In genomic region chr20:50309764-50310672, GRCh38 we compare ENCODE assay signal across 1 cellular context.
TF ChIP-seq lines count a peak whose summit lies in the region.

No MANE protein-coding gene starts in this region.

TF ChIP-seq in A549, 52 proteins besides CTCF, POLR2A, EP300 and RAD21 (continued from another document):
- no peak for TF ChIP-seq CHD2 (IDR thresholded peaks at IDR 0.05; ENCODE audit: low read length, partially characterized antibody)
- peak; percentile 52; the same call in 1 of the 2 replicates for TF ChIP-seq HDAC2 (IDR thresholded peaks at IDR 0.05)
- TF ChIP-seq FOSB (CRISPR knock-in tag; IDR thresholded peaks at IDR 0.05), result peak; percentile 9; the same call in 1 of the 2 replicates
- no peak for TF ChIP-seq PHF8 (IDR thresholded peaks at IDR 0.05; ENCODE audit: borderline replicate concordance, low read depth)
- TF ChIP-seq ELK1 (IDR thresholded peaks at IDR 0.05; ENCODE audit: low read depth, low read length), result no peak
- TF ChIP-seq RNF2 (IDR thresholded peaks at IDR 0.05; ENCODE audit: borderline replicate concordance, low read depth), result no peak
- TF ChIP-seq POLR2AphosphoS2 (conservative IDR thresholded peaks at IDR 0.05; ENCODE audit: low read length), result no peak
- no peak for TF ChIP-seq KDM5A (IDR thresholded peaks at IDR 0.05)
- no peak for TF ChIP-seq HES2 (IDR thresholded peaks at IDR 0.05)
- TF ChIP-seq ZNF302 (CRISPR knock-in tag; IDR thresholded peaks at IDR 0.05), result no peak
- TF ChIP-seq MAX (IDR thresholded peaks at IDR 0.05), result no peak
- no peak; the same call in 1 of the 2 replicates for TF ChIP-seq HEYL (CRISPR knock-in tag; IDR thresholded peaks at IDR 0.05)
- no peak; the same call in 1 of the 2 replicates for TF ChIP-seq HOXA7 (CRISPR knock-in tag; IDR thresholded peaks at IDR 0.05)
- TF ChIP-seq HOXB13 (CRISPR knock-in tag; IDR thresholded peaks at IDR 0.05; ENCODE audit: low read depth), result no peak
- TF ChIP-seq CBX8 (IDR thresholded peaks at IDR 0.05), result no peak
- TF ChIP-seq ZC3H11A (IDR thresholded peaks at IDR 0.05), result no peak
- TF ChIP-seq GATA3 (IDR thresholded peaks at IDR 0.05; ENCODE audit: borderline replicate concordance), result no peak
- TF ChIP-seq SMC3 (IDR thresholded peaks at IDR 0.05), result no peak
- no peak for TF ChIP-seq NFE2L2 (conservative IDR thresholded peaks at IDR 0.05; ENCODE audit: low read length)
- TF ChIP-seq RARB (CRISPR knock-in tag; IDR thresholded peaks at IDR 0.05), result peak; percentile 72
- no peak for TF ChIP-seq CEBPB (IDR thresholded peaks at IDR 0.05)
- no peak for TF ChIP-seq TP53 (CRISPR knock-in tag; IDR thresholded peaks at IDR 0.05)
- TF ChIP-seq FOXS1 (CRISPR knock-in tag; IDR thresholded peaks at IDR 0.05), result no peak
- TF ChIP-seq NPAS2 (CRISPR knock-in tag; IDR thresholded peaks at IDR 0.05; ENCODE audit: borderline replicate concordance), result no peak
- TF ChIP-seq CBX2 (IDR thresholded peaks at IDR 0.05; ENCODE audit: borderline replicate concordance, low read depth), result no peak
- TF ChIP-seq RCOR1 (IDR thresholded peaks at IDR 0.05; ENCODE audit: low read depth, low read length), result no peak
- TF ChIP-seq E2F6 (IDR thresholded peaks at IDR 0.05; ENCODE audit: borderline replicate concordance, low read depth), result no peak
- TF ChIP-seq ATOH8 (CRISPR knock-in tag; IDR thresholded peaks at IDR 0.05; ENCODE audit: low read depth), result peak; percentile 53; the same call in 1 of the 2 replicates
- peak; percentile 53; the same call in 1 of the 2 replicates for TF ChIP-seq HOXB5 (CRISPR knock-in tag; IDR thresholded peaks at IDR 0.05)
- TF ChIP-seq KDM1A (IDR thresholded peaks at IDR 0.05; ENCODE audit: low read depth), result 0 out of 2 replicates have a peak, but pooled peaks have one; percentile 70
- no peak for TF ChIP-seq MAFK (IDR thresholded peaks at IDR 0.05; ENCODE audit: partially characterized antibody)
- no peak for TF ChIP-seq MAZ (IDR thresholded peaks at IDR 0.05; ENCODE audit: borderline replicate concordance, low read depth, low read length)
- no peak for TF ChIP-seq BCL3 (IDR thresholded peaks at IDR 0.05)
- no peak for TF ChIP-seq JUN (IDR thresholded peaks at IDR 0.05)
- no peak for TF ChIP-seq HMGXB4 (CRISPR knock-in tag; IDR thresholded peaks at IDR 0.05; ENCODE audit: borderline replicate concordance)
- no peak for TF ChIP-seq PBX3 (IDR thresholded peaks at IDR 0.05)
- no peak for TF ChIP-seq NR3C1 (IDR thresholded peaks at IDR 0.05)
- TF ChIP-seq REST (IDR thresholded peaks at IDR 0.05), result no peak
- TF ChIP-seq EHF (CRISPR knock-in tag; IDR thresholded peaks at IDR 0.05), result no peak
- no peak for TF ChIP-seq CHD4 (IDR thresholded peaks at IDR 0.05; ENCODE audit: borderline replicate concordance)
- no peak for TF ChIP-seq FOSL2 (IDR thresholded peaks at IDR 0.05)
- no peak for TF ChIP-seq FOSL2 (CRISPR knock-in tag; IDR thresholded peaks at IDR 0.05)
- TF ChIP-seq ZFP36 (IDR thresholded peaks at IDR 0.05; ENCODE audit: borderline replicate concordance, partially characterized antibody), result no peak
- no peak for TF ChIP-seq JUNB (IDR thresholded peaks at IDR 0.05)
- no peak for TF ChIP-seq SREBF2 (IDR thresholded peaks at IDR 0.05)
- TF ChIP-seq TFCP2L1 (CRISPR knock-in tag; IDR thresholded peaks at IDR 0.05), result peak; percentile 63; the same call in 1 of the 2 replicates
- TF ChIP-seq RFX5 (IDR thresholded peaks at IDR 0.05), result no peak
- no peak for TF ChIP-seq BHLHE40 (IDR thresholded peaks at IDR 0.05; ENCODE audit: low read depth, low read length)
